ENCODE assay signal across 9 cellular contexts in the genomic region with DNA sequence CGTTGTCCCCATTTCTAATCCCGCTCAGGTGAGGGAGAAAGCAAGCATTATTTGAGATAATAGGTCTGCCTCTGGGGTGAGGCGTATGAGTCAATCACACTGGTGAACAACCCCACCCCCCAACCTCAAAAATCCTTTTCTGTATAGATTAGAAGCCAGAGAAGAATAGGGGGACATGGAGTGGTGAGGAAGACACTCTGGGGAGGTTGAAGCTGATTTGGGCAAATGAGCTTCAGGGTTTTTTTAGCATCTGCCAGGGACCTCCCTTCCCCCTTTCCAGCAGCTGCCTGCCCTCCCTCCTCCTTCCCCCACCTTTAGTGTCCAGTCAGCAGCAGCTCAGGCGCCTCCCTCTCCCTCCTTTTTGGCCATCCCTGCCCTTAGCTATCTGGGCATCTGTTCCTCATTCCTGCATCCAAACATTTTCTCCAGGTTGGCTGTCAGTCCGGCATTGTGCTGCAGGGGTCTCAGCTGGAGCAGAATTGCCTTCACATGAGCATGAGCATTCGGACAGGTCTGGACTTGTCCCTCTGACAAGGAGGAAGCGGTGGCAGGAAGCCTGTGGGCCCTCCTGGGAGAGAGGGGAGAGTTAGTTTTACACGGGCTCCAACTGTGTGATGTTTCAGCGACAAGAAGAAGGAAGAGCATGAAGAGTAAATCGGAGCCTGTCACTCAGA. TPM values are rescaled to one million over a fixed set of nuclear protein-coding genes. Genes with fewer than 3 reads are reported as not detected.
DNase-seq lines count a peak whose midpoint lies in the region; ATAC-seq, FAIRE-seq and TF ChIP-seq lines count a peak whose summit lies in the region.
"Had no signal": no experiment of that assay in that cellular context is flagged by ENCODE, and none has a peak within 500 bp of the region (broad histone marks: within the 10 kb centered on the region; RNA-seq: fewer than 3 reads in every experiment).

No MANE protein-coding gene starts in this region.

- H3K4me1 Mint-ChIP-seq in CD14-positive monocyte = peaks cover 22% of the 10 kb centered on the region

- no peaks in the 10 kb centered on the region for H3K9me2 ChIP-seq in MM.1S (replicated peaks; ENCODE audit: insufficient read depth, low read length)

- no peak overlapping the region for H3K9ac ChIP-seq in MM.1S (ENCODE audit: low read length)

- H3K9me3 ChIP-seq in breast epithelium = no peaks in the 10 kb centered on the region
- H3K9me3 ChIP-seq in thoracic aorta = no peaks in the 10 kb centered on the region
- no peaks in the 10 kb centered on the region for H3K9me3 ChIP-seq in MM.1S (replicated peaks; ENCODE audit: insufficient read depth, low read length)

- H3K4me2 ChIP-seq in MM.1S (ENCODE audit: low read depth, low read length) = no peak overlapping the region

- H3K9me3 Mint-ChIP-seq in CD14-positive monocyte = peaks cover 0 to 2% (median 0%) of the 10 kb centered on the region in 7 donors

- H3K4me3 ChIP-seq in breast epithelium (peak overlapping the region in 2 of 3 donors; percentile 26 to 53), thoracic aorta (peak overlapping the region; percentile 71), MM.1S (ENCODE audit: low read length) (no peak overlapping the region)

- H3K27ac Mint-ChIP-seq in CD14-positive monocyte = no peak overlapping the region

- ATAC-seq in HG02610 (IDR thresholded peaks at IDR 0.05; ENCODE audit: unreplicated experiment) (peak; percentile 66), thoracic aorta (ENCODE audit: insufficient number of reproducible peaks, low FRiP score, low read depth) (no peak)

- no peaks in the 10 kb centered on the region for H3K36me3 Mint-ChIP-seq in CD14-positive monocyte

- H3K27me3 ChIP-seq in breast epithelium = no peaks in the 10 kb centered on the region
- no peaks in the 10 kb centered on the region for H3K27me3 ChIP-seq in thoracic aorta (replicated peaks; ENCODE audit: insufficient read depth)
- no peaks in the 10 kb centered on the region for H3K27me3 ChIP-seq in MM.1S (replicated peaks; ENCODE audit: insufficient read depth, low read length)

- H3K36me3 ChIP-seq in breast epithelium (no peaks in the 10 kb centered on the region), thoracic aorta (no peaks in the 10 kb centered on the region), MM.1S (replicated peaks; ENCODE audit: insufficient read depth, low read length) (no peaks in the 10 kb centered on the region)

- H3K4me1 ChIP-seq in breast epithelium (peaks cover 0 to 8% of the 10 kb centered on the region in 2 donors), thoracic aorta (ENCODE audit: control insufficient read depth in 1 of 2, low read depth in 2 of 2) (peaks cover 17 to 22% of the 10 kb centered on the region in 2 donors), MM.1S (ENCODE audit: low read length) (no peaks in the 10 kb centered on the region)

- intact Hi-C loops in breast epithelium (cut with DNase I; ENCODE audit: low total_unique reads) = no loop called here
- intact Hi-C loops in CD14-positive monocyte (cut with micrococcal nuclease) = no loop called here

- no peak overlapping the region for H2AFZ ChIP-seq in MM.1S (ENCODE audit: low read length)

- H3K27ac ChIP-seq in breast epithelium = peak overlapping the region; percentile 64 to 90
- peak overlapping the region in 1 of 2 donors; percentile 23 for H3K27ac ChIP-seq in thoracic aorta
- H3K27ac ChIP-seq in MM.1S (ENCODE audit: low read length) = no peak overlapping the region

- no peak for TF ChIP-seq CTCF in breast epithelium (IDR thresholded peaks at IDR 0.05)
- no peak for TF ChIP-seq CTCF in thoracic aorta (IDR thresholded peaks at IDR 0.05)
- TF ChIP-seq CTCF in MM.1S (IDR thresholded peaks at IDR 0.05; ENCODE audit: low read length) = no peak
- TF ChIP-seq CTCF in CD14-positive monocyte (IDR thresholded peaks at IDR 0.05) = no peak

- no peak for DNase-seq in GM12891 (ENCODE audit: insufficient read length, low spot score)
- peak; percentile 72 for DNase-seq in NCI-H345 treated with DMSO at 0.1 percent for 48 hours (lab: John Stamatoyannopoulos, UW; ENCODE audit: unreplicated experiment)
- peak; percentile 58 to 86 for DNase-seq in breast epithelium (ENCODE audit: low spot score in 2 of 2)
- DNase-seq in kidney tubule cell (ENCODE audit: low spot score) = peak; percentile 61
- no peak for DNase-seq in thoracic aorta (ENCODE audit: low spot score)
- DNase-seq in MM.1S = no peak
- no peak for DNase-seq in CD14-positive monocyte (ENCODE audit: low spot score)

- peak; percentile 64 for TF ChIP-seq POLR2A in GM12891 (IDR thresholded peaks at IDR 0.05; ENCODE audit: low read depth, low read length)
- TF ChIP-seq POLR2A in breast epithelium (IDR thresholded peaks at IDR 0.05) = no peak

- peak; percentile 28 for FAIRE-seq in GM12891 (lab: Jason Lieb, UNC)
- FAIRE-seq: TTC549 had no signal

- no peak overlapping the region for H3K4me3 Mint-ChIP-seq in CD14-positive monocyte

- H4K20me1 ChIP-seq in MM.1S (ENCODE audit: insufficient read depth, low read length) = no peaks in the 10 kb centered on the region

- no peaks in the 10 kb centered on the region for H3F3A ChIP-seq in MM.1S (ENCODE audit: insufficient read depth, low read length)

- H3K27me3 Mint-ChIP-seq in CD14-positive monocyte (ENCODE audit: low read depth in 3 of 3) = peaks cover 0 to 3% (median 0%) of the 10 kb centered on the region in 3 donors

- no peaks in the 10 kb centered on the region for H3K79me2 ChIP-seq in MM.1S (ENCODE audit: low read length)

TF ChIP-seq in GM12891, 5 proteins besides CTCF, POLR2A, EP300 and RAD21:
- TF ChIP-seq SPI1 (IDR thresholded peaks at IDR 0.05; ENCODE audit: low read depth, low read length) (0 out of 2 replicates have a peak, but pooled peaks have one; percentile 50), TAF1 (IDR thresholded peaks at IDR 0.05; ENCODE audit: low read depth, low read length) (no peak; the same call in 1 of the 2 replicates), PAX5 (IDR thresholded peaks at IDR 0.05; ENCODE audit: insufficient read depth, low read length, severe bottlenecking) (no peak), POLR2AphosphoS5 (IDR thresholded peaks at IDR 0.05; ENCODE audit: low read depth, low read length) (peak; percentile 11; the same call in 1 of the 2 replicates)

RNA-seq across cellular contexts. Expression of a gene that starts 30.8 kb away (rescaled TPM):
- 0.01 TPM for polyA plus RNA-seq in GM12891 (2012; ENCODE audit: low read depth, missing spikeins)
- total RNA-seq in breast epithelium (10 to 100 TPM; 10.6 to 30.8 (median 24.3) TPM), thoracic aorta (10 to 100 TPM; 24.5 to 32.7 TPM)
- polyA plus RNA-seq in CD14-positive monocyte = 1 to 10 TPM; 1.5 to 2.9 TPM

Comparison
In these comparisons a context has a peak if more than half of its experiments do, and no peak if none do; other contexts are left out.
1. DNase-seq: peak in NCI-H345 treated with DMSO at 0.1 percent for 48 hours (single experiment), breast epithelium (2 of 2) and kidney tubule cell (single experiment); none in GM12891 (single experiment), thoracic aorta (single experiment), MM.1S (single experiment) and CD14-positive monocyte (single experiment).